Comparison of ENCODE assay signal across 15 cellular contexts in genomic region chr1:5485968-5486665, GRCh38.
"Had no signal": no experiment of that assay in that cellular context is flagged by ENCODE, and none has a peak within 500 bp of the region (broad histone marks: within the 10 kb centered on the region; RNA-seq: fewer than 3 reads in every experiment).

No MANE protein-coding gene starts in this region.

- H3K4me3 ChIP-seq: esophagus muscularis mucosa, gastroesophageal sphincter, heart right ventricle, left ventricle myocardium inferior, pancreas, tibial artery had no signal

- H3K27me3 ChIP-seq: pancreas had no signal

- H3K4me3 Mint-ChIP-seq: activated naive CD8-positive, alpha-beta T cell; memory B cell; stimulated activated naive B cell treated with anti-CD40 and anti-IgM and Interleukin-4, amounts not matched to agents 10 μg/mL and 1 μg/mL and 100 μg/mL, for 72 hours had no signal

- H3K36me3 Mint-ChIP-seq: activated naive CD8-positive, alpha-beta T cell; memory B cell; naive thymus-derived CD4-positive, alpha-beta T cell; stimulated activated naive B cell treated with anti-CD40 and anti-IgM and Interleukin-4, amounts not matched to agents 10 μg/mL and 1 μg/mL and 100 μg/mL, for 72 hours had no signal

- H3K9me3 ChIP-seq: esophagus muscularis mucosa, gastroesophageal sphincter, heart right ventricle, left ventricle myocardium inferior, pancreas, tibial artery had no signal

- H3K4me1 ChIP-seq: esophagus muscularis mucosa, gastroesophageal sphincter, heart right ventricle, left ventricle myocardium inferior, pancreas had no signal

- H3K27ac Mint-ChIP-seq: activated naive CD8-positive, alpha-beta T cell; memory B cell; stimulated activated naive B cell treated with anti-CD40 and anti-IgM and Interleukin-4, amounts not matched to agents 10 μg/mL and 1 μg/mL and 100 μg/mL, for 72 hours had no signal

- H3K36me3 ChIP-seq: esophagus muscularis mucosa, gastroesophageal sphincter, heart right ventricle, left ventricle myocardium inferior, pancreas, tibial artery, WERI-Rb-1 had no signal

- DNase-seq: activated CD4-positive, alpha-beta T cell treated with anti-CD3 and anti-CD28 coated beads, Interleukin-2, amount 50 U/mL, for 48 hours; effector CD4-positive, alpha-beta T cell; heart right ventricle; left ventricle myocardium inferior; naive thymus-derived CD4-positive, alpha-beta T cell; stimulated activated naive B cell treated with anti-CD40 and anti-IgM and Interleukin-4, amounts not matched to agents 10 μg/mL and 1 μg/mL and 100 μg/mL, for 72 hours; T-helper 2 cell; tibial artery; WERI-Rb-1 had no signal

- ATAC-seq: gastroesophageal sphincter; heart right ventricle; naive thymus-derived CD4-positive, alpha-beta T cell; sciatic nerve; stimulated activated naive B cell treated with anti-CD40 and anti-IgM and Interleukin-4, amounts not matched to agents 10 μg/mL and 1 μg/mL and 100 μg/mL, for 72 hours had no signal

- H3K27ac ChIP-seq: esophagus muscularis mucosa, gastroesophageal sphincter, heart right ventricle, left ventricle myocardium inferior, pancreas, tibial artery, WERI-Rb-1 had no signal

- H3K9me3 Mint-ChIP-seq: memory B cell; naive thymus-derived CD4-positive, alpha-beta T cell had no signal
